Comparison of ENCODE assay signal across 14 cellular contexts in genomic region chr9:95057121-95057520, GRCh38.
DNase-seq lines count a peak whose midpoint lies in the region; ATAC-seq and TF ChIP-seq lines count a peak whose summit lies in the region.
"Had no signal": no experiment of that assay in that cellular context is flagged by ENCODE, and none has a peak within 500 bp of the region (broad histone marks: within the 10 kb centered on the region; RNA-seq: fewer than 3 reads in every experiment).

No MANE protein-coding gene starts in this region.

- TF ChIP-seq CTCF in heart right ventricle (IDR thresholded peaks at IDR 0.05): no peak

- WGBS in heart right ventricle, 2 donors: 25 to 35% methylated on average over 10 of the region's 10 CpGs
- 3 to 7% methylated on average over 10 of the region's 10 CpGs for WGBS in aorta, 2 donors

- H3K27me3 Mint-ChIP-seq in activated naive CD4-positive, alpha-beta T cell treated with anti-CD3 and anti-CD28 coated beads, Interleukin-2, amount 10 ng/mL, durations not matched to agents 7 days and 5 days: peaks cover 3% of the 10 kb centered on the region
- H3K27me3 Mint-ChIP-seq: CD4-positive, CD25-positive, alpha-beta regulatory T cell; stimulated activated naive CD8-positive, alpha-beta T cell treated with anti-CD3 and anti-CD28 coated beads, Interleukin-15, Interleukin-2, amounts not matched to agents 100 ng/mL and 50 ng/mL, for 24 hours had no signal

- no peak overlapping the region for H3K4me3 Mint-ChIP-seq in activated naive CD4-positive, alpha-beta T cell treated with anti-CD3 and anti-CD28 coated beads, Interleukin-2, amount 10 ng/mL, durations not matched to agents 7 days and 5 days
- H3K4me3 Mint-ChIP-seq: CD4-positive, CD25-positive, alpha-beta regulatory T cell; stimulated activated naive CD8-positive, alpha-beta T cell treated with anti-CD3 and anti-CD28 coated beads, Interleukin-15, Interleukin-2, amounts not matched to agents 100 ng/mL and 50 ng/mL, for 24 hours had no signal

- H3K9me3 Mint-ChIP-seq in activated naive CD4-positive, alpha-beta T cell treated with anti-CD3 and anti-CD28 coated beads, Interleukin-2, amount 10 ng/mL, durations not matched to agents 7 days and 5 days: no peaks in the 10 kb centered on the region
- H3K9me3 Mint-ChIP-seq: activated T-helper 2 cell treated with anti-CD3 and anti-CD28 coated beads, Interferon-gamma antibody, Interleukin-2, Interleukin-4, amounts not matched to agents 10 μg/mL and 5 μg/mL and 100 μg/mL, durations not matched to agents 14 hours and 24 hours and 36 hours; CD4-positive, CD25-positive, alpha-beta regulatory T cell; stimulated activated naive CD8-positive, alpha-beta T cell treated with anti-CD3 and anti-CD28 coated beads, Interleukin-15, Interleukin-2, amounts not matched to agents 100 ng/mL and 50 ng/mL, for 24 hours had no signal

- no peak overlapping the region for H3K27ac Mint-ChIP-seq in activated naive CD4-positive, alpha-beta T cell treated with anti-CD3 and anti-CD28 coated beads, Interleukin-2, amount 10 ng/mL, durations not matched to agents 7 days and 5 days
- H3K27ac Mint-ChIP-seq: activated T-helper 2 cell treated with anti-CD3 and anti-CD28 coated beads, Interferon-gamma antibody, Interleukin-2, Interleukin-4, amounts not matched to agents 10 μg/mL and 5 μg/mL and 100 μg/mL, durations not matched to agents 14 hours and 24 hours and 36 hours; CD4-positive, CD25-positive, alpha-beta regulatory T cell; stimulated activated naive CD8-positive, alpha-beta T cell treated with anti-CD3 and anti-CD28 coated beads, Interleukin-15, Interleukin-2, amounts not matched to agents 100 ng/mL and 50 ng/mL, for 24 hours had no signal

- no peaks in the 10 kb centered on the region for H3K9me3 ChIP-seq in heart right ventricle
- no peaks in the 10 kb centered on the region for H3K9me3 ChIP-seq in duodenal mucosa (ENCODE audit: control insufficient read depth in 1 of 2, low read length in 2 of 2)
- no peaks in the 10 kb centered on the region for H3K9me3 ChIP-seq in muscle layer of duodenum (ENCODE audit: control insufficient read depth in 1 of 2, low read length in 2 of 2)
- H3K9me3 ChIP-seq in aorta (ENCODE audit: control insufficient read depth, low read length): no peaks in the 10 kb centered on the region

- ATAC-seq in heart right ventricle (peak in 4 of 8 donors; percentile 13 to 32 (median 27)), Right ventricle myocardium inferior (no peak), aorta (ENCODE audit: low FRiP score) (no peak)
- ATAC-seq: left lobe of liver had no signal

- H3K27ac ChIP-seq in heart right ventricle (peak overlapping the region in 8 of 10 donors; percentile 31 to 84 (median 68)), duodenal mucosa (ENCODE audit: low read depth, low read length) (peak overlapping the region; percentile 43), muscle layer of duodenum (ENCODE audit: low read length) (peak overlapping the region; percentile 59), aorta (ENCODE audit: low read depth in 1 of 2, low read length in 2 of 2) (peak overlapping the region; percentile 62 to 67)
- H3K27ac ChIP-seq: KMS-11 had no signal

- intact Hi-C loops in heart right ventricle (cut with DNase I) (loop anchor here in 4 of 10 donors (5.0 kb wide), 2 partner anchors 35 to 50 kb away; no protein-coding TSS in a partner anchor), Right ventricle myocardium inferior (cut with DNase I) (no loop called here), aorta (cut with DNase I) (loop anchor here in 1 of 2 donors (5.0 kb wide), 1 partner anchor 35 kb away; no protein-coding TSS in a partner anchor)

- H3K27me3 ChIP-seq in heart right ventricle: no peaks in the 10 kb centered on the region
- H3K27me3 ChIP-seq in duodenal mucosa (ENCODE audit: control insufficient read depth in 1 of 2, insufficient read depth in 2 of 2, low read length in 2 of 2): no peaks in the 10 kb centered on the region
- no peaks in the 10 kb centered on the region for H3K27me3 ChIP-seq in muscle layer of duodenum (ENCODE audit: low read depth, low read length)
- H3K27me3 ChIP-seq in aorta (ENCODE audit: control insufficient read depth in 1 of 2, insufficient read depth in 2 of 2, low read length in 1 of 2): no peaks in the 10 kb centered on the region

- peak overlapping the region in 1 of 2 donors; percentile 29 for H3K9ac ChIP-seq in duodenal mucosa (ENCODE audit: low read depth in 1 of 2, low read length in 2 of 2)
- H3K9ac ChIP-seq: KMS-11 had no signal

- H3K4me1 Mint-ChIP-seq in activated naive CD4-positive, alpha-beta T cell treated with anti-CD3 and anti-CD28 coated beads, Interleukin-2, amount 10 ng/mL, durations not matched to agents 7 days and 5 days: peaks cover 4% of the 10 kb centered on the region

- peak overlapping the region in 7 of 10 donors; percentile 7 to 39 (median 33) for H3K4me3 ChIP-seq in heart right ventricle
- H3K4me3 ChIP-seq in duodenal mucosa (ENCODE audit: low read depth in 1 of 2, low read length in 2 of 2): peak overlapping the region in 1 of 2 donors; percentile 18
- H3K4me3 ChIP-seq in muscle layer of duodenum (ENCODE audit: low read depth in 1 of 2, low read length in 2 of 2): peak overlapping the region; percentile 31 to 50
- peak overlapping the region; percentile 48 to 60 for H3K4me3 ChIP-seq in aorta (ENCODE audit: low read length in 2 of 2)

- H3K4me1 ChIP-seq in heart right ventricle (peaks cover 28 to 100% (median 91%) of the 10 kb centered on the region in 9 donors), duodenal mucosa (ENCODE audit: control insufficient read depth in 1 of 2, insufficient read depth in 2 of 2, low read length in 2 of 2) (peaks cover 16 to 25% of the 10 kb centered on the region in 2 donors), muscle layer of duodenum (ENCODE audit: control insufficient read depth in 1 of 2, insufficient read depth in 2 of 2, low read length in 2 of 2) (peaks cover 18 to 90% of the 10 kb centered on the region in 2 donors), aorta (ENCODE audit: control insufficient read depth in 1 of 2, insufficient read depth in 2 of 2, low read length in 2 of 2) (peaks cover under 1 to 11% of the 10 kb centered on the region in 2 donors)

- DNase-seq in heart right ventricle: no peak
- DNase-seq in Right ventricle myocardium inferior (ENCODE audit: missing footprints): no peak
- no peak for DNase-seq in aorta
- DNase-seq in stimulated activated CD4-positive, alpha-beta T cell treated with anti-CD3 and anti-CD28 coated beads, Interleukin-2, amount 100 ng/mL, for 48 hours: no peak
- DNase-seq in NCI-H128 (lab: John Stamatoyannopoulos, UW; ENCODE audit: unreplicated experiment): no peak
- DNase-seq in activated naive CD4-positive, alpha-beta T cell treated with anti-CD3 and anti-CD28 coated beads, Interleukin-2, amount 10 ng/mL, durations not matched to agents 7 days and 5 days: no peak
- DNase-seq: CD4-positive, CD25-positive, alpha-beta regulatory T cell; stimulated activated CD4-positive, alpha-beta T cell treated with anti-CD3 and anti-CD28 coated beads, Interleukin-15, amount 100 ng/mL, for 24 hours had no signal

- peaks cover 0 to 44% (median 13%) of the 10 kb centered on the region in 9 donors for H3K36me3 ChIP-seq in heart right ventricle
- peaks cover 0 to 13% of the 10 kb centered on the region in 2 donors for H3K36me3 ChIP-seq in duodenal mucosa (ENCODE audit: control insufficient read depth in 1 of 2, insufficient read depth in 2 of 2, low read length in 2 of 2)
- peaks cover under 1 to 5% of the 10 kb centered on the region in 2 donors for H3K36me3 ChIP-seq in muscle layer of duodenum (ENCODE audit: control insufficient read depth in 1 of 2, insufficient read depth in 2 of 2, low read length in 2 of 2)
- no peaks in the 10 kb centered on the region for H3K36me3 ChIP-seq in aorta (ENCODE audit: control insufficient read depth in 1 of 2, insufficient read depth in 2 of 2, low read length in 1 of 2)

- CTCF ChIA-PET in activated naive CD4-positive, alpha-beta T cell treated with anti-CD3 and anti-CD28 coated beads, Interleukin-2, amount 10 ng/mL, durations not matched to agents 7 days and 5 days (lab: Charles Lee): no interaction called here

- no peaks in the 10 kb centered on the region for H3K36me3 Mint-ChIP-seq in activated naive CD4-positive, alpha-beta T cell treated with anti-CD3 and anti-CD28 coated beads, Interleukin-2, amount 10 ng/mL, durations not matched to agents 7 days and 5 days
